20 cellular contexts compared by ENCODE assay signal in the genomic region with DNA sequence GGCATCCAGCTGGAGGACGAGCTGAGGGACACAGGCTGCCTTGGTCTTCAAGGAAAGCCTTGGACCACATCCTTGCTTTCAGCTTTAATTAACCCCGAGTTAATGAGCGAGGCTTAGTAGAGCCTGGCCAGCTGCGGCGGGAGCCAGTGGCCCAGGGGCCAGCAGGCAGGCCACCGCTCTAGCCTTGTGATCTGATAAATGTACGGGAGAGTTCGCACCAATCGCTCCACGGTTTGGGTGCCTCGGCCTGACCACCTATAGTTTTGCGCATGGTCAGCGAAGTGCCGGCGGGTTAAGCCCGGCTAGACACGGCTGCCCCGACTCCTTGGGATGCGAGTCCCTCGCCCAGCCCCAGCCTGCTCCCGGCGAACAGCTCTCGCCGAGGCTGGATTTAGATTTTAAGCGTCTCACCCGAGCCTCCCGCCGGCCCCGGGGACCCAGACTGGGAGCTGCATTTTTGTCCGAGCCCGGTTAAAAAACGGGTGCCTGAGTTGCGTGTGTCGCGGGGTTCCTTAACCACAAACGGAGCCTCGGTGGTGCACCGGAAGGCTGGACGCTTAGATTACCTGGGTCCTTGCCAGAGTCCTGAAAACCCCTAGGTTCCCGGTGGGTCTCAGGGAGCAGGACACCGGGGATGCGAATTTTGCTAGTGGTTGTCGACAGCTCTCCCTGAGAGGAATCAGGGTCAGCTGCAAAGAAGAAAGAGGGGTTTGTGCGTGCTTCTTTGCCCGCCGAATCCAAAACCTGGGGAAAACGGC. TPM values are rescaled to one million over a fixed set of nuclear protein-coding genes. Genes with fewer than 3 reads are reported as not detected.
DNase-seq lines count a peak whose midpoint lies in the region; ATAC-seq and TF ChIP-seq lines count a peak whose summit lies in the region.
"Had no signal": no experiment of that assay in that cellular context is flagged by ENCODE, and none has a peak within 500 bp of the region (broad histone marks: within the 10 kb centered on the region; RNA-seq: fewer than 3 reads in every experiment).

No MANE protein-coding gene starts in this region.

- TF ChIP-seq RAD21 in IMR-90 (IDR thresholded peaks at IDR 0.05; ENCODE audit: low read length), result no peak

- H3K9me3 ChIP-seq in CD8-positive, alpha-beta memory T cell (ENCODE audit: low read length), result no peaks in the 10 kb centered on the region
- H3K9me3 ChIP-seq in IMR-90 (ENCODE audit: control insufficient read depth, insufficient read depth, low read length), result peaks cover 4% of the 10 kb centered on the region; the same call in 1 of the 2 replicates
- H3K9me3 ChIP-seq in iPS-15b (ENCODE audit: control insufficient read depth, insufficient read depth, low read length), result no peaks in the 10 kb centered on the region
- H3K9me3 ChIP-seq in OCI-LY7 (ENCODE audit: low read length), result no peaks in the 10 kb centered on the region
- H3K9me3 ChIP-seq: body of pancreas, neutrophil, SJSA1, thoracic aorta had no signal

- H2BK20ac ChIP-seq in IMR-90 (ENCODE audit: low read depth, low read length), result no peak overlapping the region

- no peak overlapping the region for H3K27ac ChIP-seq in CD8-positive, alpha-beta memory T cell (ENCODE audit: low read depth, low read length)
- no peak overlapping the region for H3K27ac ChIP-seq in IMR-90 (ENCODE audit: insufficient read depth, low read length)
- no peak overlapping the region for H3K27ac ChIP-seq in OCI-LY7 (ENCODE audit: low read depth, low read length, poor library complexity, severe bottlenecking)
- H3K27ac ChIP-seq: BLaER1, body of pancreas, neutrophil, SJSA1, thoracic aorta had no signal

- no peak overlapping the region for H2AK9ac ChIP-seq in IMR-90 (replicated peaks; ENCODE audit: low read depth, low read length, poor library complexity)

- no peak overlapping the region for H2AK5ac ChIP-seq in IMR-90 (ENCODE audit: low read depth, low read length)

- H3K27me3 Mint-ChIP-seq in CD8-positive, alpha-beta memory T cell, result peaks cover 91 to 95% of the 10 kb centered on the region in 2 donors

- CTCF ChIA-PET in CD8-positive, alpha-beta memory T cell (lab: Charles Lee), result interaction anchor here (1.2 kb wide), 1 partner anchor 40 kb away, joined by 3 read pairs; no protein-coding TSS in a partner anchor
- CTCF ChIA-PET in IMR-90 (lab: Yijun Ruan, JAX), result no interaction called here
- CTCF ChIA-PET in OCI-LY7 (lab: Charles Lee; ENCODE audit: unreplicated experiment), result no interaction called here

- no peak for TF ChIP-seq POLR2A in IMR-90 (IDR thresholded peaks at IDR 0.05; ENCODE audit: low read depth, low read length)

- H4K91ac ChIP-seq in IMR-90 (ENCODE audit: insufficient read depth, low read depth, low read length), result no peak overlapping the region

- peaks cover 17 to 38% (median 20%) of the 10 kb centered on the region in 3 donors for H3K4me1 Mint-ChIP-seq in CD8-positive, alpha-beta memory T cell

- no peak overlapping the region for H3K14ac ChIP-seq in IMR-90 (replicated peaks; ENCODE audit: low read depth, low read length)

- H3K9me1 ChIP-seq in IMR-90 (ENCODE audit: insufficient read depth, low read length), result no peaks in the 10 kb centered on the region

- peak overlapping the region in 5 of 7 donors; percentile 0 to 77 (median 59) for H3K4me3 Mint-ChIP-seq in CD8-positive, alpha-beta memory T cell
- H3K4me3 Mint-ChIP-seq: dendritic cell treated with granulocyte-macrophage colony-stimulating factor and Interleukin-4, amounts not matched to agents 40 ng/mL and 50 ng/mL, for 4 days had no signal

- peaks cover 0 to 2% (median 0%) of the 10 kb centered on the region in 3 donors for H3K36me3 Mint-ChIP-seq in CD8-positive, alpha-beta memory T cell

- no peaks in the 10 kb centered on the region for H3K79me2 ChIP-seq in OCI-LY7 (ENCODE audit: insufficient read depth, low read depth, low read length)

- no peaks in the 10 kb centered on the region for H3K36me3 ChIP-seq in CD8-positive, alpha-beta memory T cell (ENCODE audit: insufficient read depth, low read length)
- no peaks in the 10 kb centered on the region for H3K36me3 ChIP-seq in IMR-90 (ENCODE audit: control insufficient read depth, insufficient read depth, low read length)
- no peaks in the 10 kb centered on the region for H3K36me3 ChIP-seq in iPS-15b (ENCODE audit: control insufficient read depth, insufficient read depth, low read length)
- no peaks in the 10 kb centered on the region for H3K36me3 ChIP-seq in OCI-LY7 (ENCODE audit: insufficient read depth, low read length)
- H3K36me3 ChIP-seq: BLaER1, neutrophil, thoracic aorta had no signal

- POLR2A ChIA-PET in CD8-positive, alpha-beta memory T cell (lab: Charles Lee), result no interaction called here
- POLR2A ChIA-PET in IMR-90 (lab: Charles Lee; ENCODE audit: unreplicated experiment), result interaction anchor here (0.6 kb wide), 1 partner anchor 247 kb away, joined by 6 read pairs; no protein-coding TSS in a partner anchor
- POLR2A ChIA-PET in OCI-LY7 (lab: Charles Lee), result no interaction called here

- peak overlapping the region in 4 of 8 donors; percentile 5 to 72 (median 36) for H3K27ac Mint-ChIP-seq in CD8-positive, alpha-beta memory T cell
- H3K27ac Mint-ChIP-seq: dendritic cell treated with granulocyte-macrophage colony-stimulating factor and Interleukin-4, amounts not matched to agents 40 ng/mL and 50 ng/mL, for 4 days had no signal

- peaks cover 19% of the 10 kb centered on the region for H3K4me1 ChIP-seq in CD8-positive, alpha-beta memory T cell (ENCODE audit: insufficient read depth, low read length)
- H3K4me1 ChIP-seq in IMR-90 (ENCODE audit: control insufficient read depth, insufficient read depth, low read length), result no peaks in the 10 kb centered on the region
- H3K4me1 ChIP-seq in iPS-15b (ENCODE audit: control insufficient read depth, insufficient read depth, low read length), result no peaks in the 10 kb centered on the region
- peaks cover 2% of the 10 kb centered on the region for H3K4me1 ChIP-seq in OCI-LY7 (ENCODE audit: insufficient read depth, low read length, poor library complexity, severe bottlenecking)

- H3K4me2 ChIP-seq in IMR-90 (ENCODE audit: low read depth, low read length), result no peak overlapping the region
- H3K4me2 ChIP-seq in OCI-LY7 (ENCODE audit: low read length), result no peak overlapping the region
- H3K4me2 ChIP-seq: BLaER1 had no signal

- intact Hi-C loops in IMR-90 (cut with micrococcal nuclease), result no loop called here
- intact Hi-C loops in OCI-LY7 (cut with micrococcal nuclease; ENCODE audit: unreplicated experiment), result no loop called here

- H4K5ac ChIP-seq in IMR-90 (ENCODE audit: low read depth, low read length), result no peak overlapping the region

- H4K8ac ChIP-seq in IMR-90 (ENCODE audit: low read depth in 2 of 2, low read length in 2 of 2), result no peak overlapping the region

- H3K23ac ChIP-seq in IMR-90 (ENCODE audit: low read depth, low read length), result no peak overlapping the region

- H2AFZ ChIP-seq in IMR-90 (replicated peaks; ENCODE audit: low read length, poor library complexity) (peak overlapping the region; percentile 43), OCI-LY7 (ENCODE audit: low read length) (no peak overlapping the region)

- in situ Hi-C loops in IMR-90 (cut with MboI; ENCODE audit: low sequenced_read_pairs), result no loop called here

- no peak overlapping the region for H2BK15ac ChIP-seq in IMR-90 (ENCODE audit: low read depth, low read length)

- BruUV-seq in IMR-90 (replicated peaks; lab: Mats Ljungman, UMichigan), result no TSS peak
- BruUV-seq in OCI-LY7 (replicated peaks; lab: Mats Ljungman, UMichigan), result no TSS peak

- 3% methylated on average over 29 of the region's 47 CpGs; no CpG with 5 or more reads in 1 of the 2 experiments for WGBS in IMR-90 (ENCODE audit: extremely low coverage in 2 of 2, insufficient read length in 1 of 2), 2 experiments

- DNase-seq in CD8-positive, alpha-beta memory T cell, result no peak
- DNase-seq in IMR-90 (no peak), OCI-LY7 (ENCODE audit: low spot score) (no peak), pons (ENCODE audit: low spot score) (no peak)
- DNase-seq: activated gamma-delta T cell; body of pancreas; DMS153; mesenchymal stem cell; NCI-H1694 treated with DMSO at 0.1 percent for 48 hours; NCI-H446 treated with DMSO at 0.1 percent for 48 hours; stimulated activated CD4-positive, alpha-beta T cell treated with anti-CD3 and anti-CD28 coated beads, Interleukin-4, amount 100 ng/mL, for 1 hour; stimulated activated CD8-positive, alpha-beta memory T cell treated with anti-CD3 and anti-CD28 coated beads, Interleukin-4, amount 100 ng/mL, for 48 hours had no signal

- H3K56ac ChIP-seq in IMR-90 (ENCODE audit: extremely low read depth, insufficient read depth, low read length), result no peak overlapping the region

- H2BK120ac ChIP-seq in IMR-90 (ENCODE audit: low read depth, low read length), result no peak overlapping the region

- H3K4me3 ChIP-seq in CD8-positive, alpha-beta memory T cell (ENCODE audit: low read length), result no peak overlapping the region
- no peak overlapping the region for H3K4me3 ChIP-seq in IMR-90 (ENCODE audit: insufficient read depth, low read depth, low read length)
- peak overlapping the region; percentile 13 for H3K4me3 ChIP-seq in iPS-15b (ENCODE audit: low read depth, low read length)
- no peak overlapping the region for H3K4me3 ChIP-seq in OCI-LY7 (ENCODE audit: low read depth, low read length, poor library complexity, severe bottlenecking)
- H3K4me3 ChIP-seq: BLaER1, body of pancreas, SJSA1, thoracic aorta had no signal

- no peak overlapping the region for H3K9ac ChIP-seq in IMR-90 (ENCODE audit: low read depth, low read length)
- no peak overlapping the region for H3K9ac ChIP-seq in iPS-15b (ENCODE audit: low read depth, low read length)
- H3K9ac ChIP-seq: BLaER1 had no signal

- dilution Hi-C loops in IMR-90 (cut with HindIII; ENCODE audit: low sequenced_read_pairs, unreplicated experiment), result no loop called here

- no peak for ATAC-seq in IMR-90 (ENCODE audit: low read depth)
- ATAC-seq: body of pancreas had no signal

- peaks cover 0 to 12% (median 4%) of the 10 kb centered on the region in 5 donors for H3K9me3 Mint-ChIP-seq in CD8-positive, alpha-beta memory T cell
- H3K9me3 Mint-ChIP-seq: dendritic cell treated with granulocyte-macrophage colony-stimulating factor and Interleukin-4, amounts not matched to agents 40 ng/mL and 50 ng/mL, for 4 days had no signal

- H3K9me2 ChIP-seq in OCI-LY7 (ENCODE audit: insufficient read depth, low read length), result no peaks in the 10 kb centered on the region

- no peaks in the 10 kb centered on the region for H4K20me1 ChIP-seq in IMR-90 (ENCODE audit: insufficient read depth, low read length)
- H4K20me1 ChIP-seq in OCI-LY7 (ENCODE audit: insufficient read depth, low read length), result no peaks in the 10 kb centered on the region; the same call in 1 of the 2 replicates

- peaks cover 88% of the 10 kb centered on the region for H3K27me3 ChIP-seq in CD8-positive, alpha-beta memory T cell (ENCODE audit: insufficient read depth, low read length, poor library complexity, severe bottlenecking)
- peaks cover 95% of the 10 kb centered on the region for H3K27me3 ChIP-seq in IMR-90 (ENCODE audit: control insufficient read depth, insufficient read depth, low read length)
- peaks cover 99% of the 10 kb centered on the region for H3K27me3 ChIP-seq in iPS-15b (ENCODE audit: control insufficient read depth, insufficient read depth, low read length)
- H3K27me3 ChIP-seq: SJSA1 had no signal

- no peak overlapping the region for H3K4ac ChIP-seq in IMR-90 (ENCODE audit: low read depth, low read length)

- H3K79me1 ChIP-seq in IMR-90 (ENCODE audit: low read depth in 1 of 2, low read length in 2 of 2), result no peaks in the 10 kb centered on the region

- H3K18ac ChIP-seq in IMR-90 (ENCODE audit: low read depth, low read length), result no peak overlapping the region

- no peak for TF ChIP-seq CTCF in IMR-90 (conservative IDR thresholded peaks at IDR 0.05; ENCODE audit: low read depth, low read length)
- no peak for TF ChIP-seq CTCF in OCI-LY7 (conservative IDR thresholded peaks at IDR 0.05; ENCODE audit: low read length)

- no peak overlapping the region for H2BK5ac ChIP-seq in IMR-90 (ENCODE audit: low read depth, low read length, poor library complexity, severe bottlenecking)

RNA-seq across cellular contexts. Expression of a gene that starts 2.9 kb away (rescaled TPM):
- not detected for total RNA-seq in CD8-positive, alpha-beta memory T cell
- not detected for polyA plus RNA-seq in CD8-positive, alpha-beta memory T cell
- total RNA-seq in IMR-90 (2012; rRNA removed) (not detected in 2 replicates), OCI-LY7 (2022) (not detected in 2 replicates)
- not detected in 2 replicates for polyA plus RNA-seq in IMR-90 (2012; rRNA removed)
- polyA plus RNA-seq in IMR-90 (2012; cell fraction: cytosol; rRNA removed), result not detected in 2 replicates
- not detected in 2 replicates for polyA plus RNA-seq in IMR-90 (2012; cell fraction: nucleus; rRNA removed; ENCODE audit: low replicate concordance)
- total RNA-seq in OCI-LY7 (2014; rRNA removed; shearing (Covaris generic)), result not detected in 2 replicates
- total RNA-seq: body of pancreas, MCF 10A, thoracic aorta had no signal
- polyA plus RNA-seq: esophagus had no signal

RNA-seq across cellular contexts. Expression of a gene that starts 13.1 kb away (rescaled TPM):
- total RNA-seq in CD8-positive, alpha-beta memory T cell, result not detected
- polyA plus RNA-seq in CD8-positive, alpha-beta memory T cell, result not detected
- total RNA-seq in IMR-90 (2012; rRNA removed) (not detected in 2 replicates), OCI-LY7 (2022) (not detected in 2 replicates)
- not detected in 2 replicates for polyA plus RNA-seq in IMR-90 (2012; rRNA removed)
- not detected in 2 replicates for polyA plus RNA-seq in IMR-90 (2012; cell fraction: cytosol; rRNA removed)
- not detected in 2 replicates for polyA plus RNA-seq in IMR-90 (2012; cell fraction: nucleus; rRNA removed; ENCODE audit: low replicate concordance)
- 0.06 and 0.10 TPM in 2 replicates for total RNA-seq in OCI-LY7 (2014; rRNA removed; shearing (Covaris generic))
- total RNA-seq: body of pancreas, thoracic aorta had no signal

RNA-seq across cellular contexts. Expression of a gene that starts 21.2 kb away (rescaled TPM):
- not detected for total RNA-seq in CD8-positive, alpha-beta memory T cell
- not detected for polyA plus RNA-seq in CD8-positive, alpha-beta memory T cell
- total RNA-seq in IMR-90 (2012; rRNA removed) (not detected in 2 replicates), OCI-LY7 (2022) (2.7 and 3.8 TPM in 2 replicates)
- polyA plus RNA-seq in IMR-90 (2012; rRNA removed), result not detected in 2 replicates
- not detected in 2 replicates for polyA plus RNA-seq in IMR-90 (2012; cell fraction: cytosol; rRNA removed)
- polyA plus RNA-seq in IMR-90 (2012; cell fraction: nucleus; rRNA removed; ENCODE audit: low replicate concordance), result not detected in 2 replicates
- total RNA-seq in OCI-LY7 (2014; rRNA removed; shearing (Covaris generic)), result 1.4 and 2.3 TPM in 2 replicates
- total RNA-seq: body of pancreas, thoracic aorta had no signal
- polyA plus RNA-seq: esophagus had no signal

RNA-seq across cellular contexts. Expression of a gene that starts 23.0 kb away (rescaled TPM):
- total RNA-seq in CD8-positive, alpha-beta memory T cell, result not detected
- polyA plus RNA-seq in CD8-positive, alpha-beta memory T cell, result not detected
- total RNA-seq in IMR-90 (2012; rRNA removed), result not detected in 2 replicates
- polyA plus RNA-seq in IMR-90 (2012; rRNA removed), result not detected in 2 replicates
- not detected in 2 replicates for polyA plus RNA-seq in IMR-90 (2012; cell fraction: cytosol; rRNA removed)
- not detected in 2 replicates for polyA plus RNA-seq in IMR-90 (2012; cell fraction: nucleus; rRNA removed; ENCODE audit: low replicate concordance)
- 0.88 and 1.6 TPM in 2 replicates for total RNA-seq in OCI-LY7 (2014; rRNA removed; shearing (Covaris generic))
- total RNA-seq in OCI-LY7 (2022), result 3.6 and 5.3 TPM in 2 replicates
- total RNA-seq: body of pancreas, thoracic aorta had no signal
- polyA plus RNA-seq: esophagus had no signal

RNA-seq across cellular contexts. Expression of a gene that starts 33.2 kb away (rescaled TPM):
- total RNA-seq in CD8-positive, alpha-beta memory T cell, result not detected
- polyA plus RNA-seq in CD8-positive, alpha-beta memory T cell, result not detected
- total RNA-seq in IMR-90 (2012; rRNA removed) (not detected in 2 replicates), OCI-LY7 (2022) (0.25 TPM in 1 of 2 replicates, not detected in the other)
- polyA plus RNA-seq in IMR-90 (2012; rRNA removed), result 0.15 TPM in 1 of 2 replicates, not detected in the other
- polyA plus RNA-seq in IMR-90 (2012; cell fraction: cytosol; rRNA removed), result not detected in 2 replicates
- not detected in 2 replicates for polyA plus RNA-seq in IMR-90 (2012; cell fraction: nucleus; rRNA removed; ENCODE audit: low replicate concordance)
- total RNA-seq in OCI-LY7 (2014; rRNA removed; shearing (Covaris generic)), result 0.28 TPM in 1 of 2 replicates, not detected in the other
- total RNA-seq: body of pancreas, MCF 10A, thoracic aorta had no signal
